Comparison of ENCODE assay signal across 26 cellular contexts in the genomic region with DNA sequence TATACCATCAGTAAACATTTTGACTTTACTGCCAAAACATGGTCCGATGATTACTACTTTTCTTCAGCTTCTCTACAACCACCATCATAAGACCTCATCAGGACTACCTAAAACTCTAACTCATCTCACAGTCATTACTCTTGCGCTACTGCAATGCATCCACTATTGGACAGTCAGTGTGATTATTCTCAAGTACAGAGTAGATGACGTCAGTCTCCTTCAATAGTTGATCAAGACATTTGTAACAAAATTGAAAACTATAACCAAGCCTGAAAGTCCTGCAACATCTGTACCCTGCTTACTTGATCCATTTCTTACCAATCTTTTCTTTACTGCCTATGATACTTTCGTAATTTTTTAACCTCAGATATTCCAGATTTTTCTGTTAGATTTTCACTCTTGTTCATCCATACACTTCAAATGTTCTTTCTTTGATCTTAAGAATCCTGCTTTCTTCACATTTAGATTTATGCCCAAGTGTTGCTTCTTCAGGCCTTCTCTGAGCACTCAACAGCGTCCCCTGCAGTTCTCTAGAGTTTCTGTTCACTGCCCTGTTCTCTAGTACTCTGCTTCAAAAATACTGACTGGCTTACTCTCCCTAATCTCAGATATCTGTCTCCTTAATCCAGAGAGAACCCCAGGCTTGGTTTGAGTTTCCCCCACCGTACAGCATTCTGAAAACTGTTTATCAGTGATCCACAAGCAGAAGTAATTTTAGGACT.
A peak's percentile ranks its signal among the peaks of the same experiment; 100 is the strongest.
DNase-seq lines count a peak whose midpoint lies in the region; ATAC-seq, FAIRE-seq and TF ChIP-seq lines count a peak whose summit lies in the region.
"Had no signal": no experiment of that assay in that cellular context is flagged by ENCODE, and none has a peak within 500 bp of the region (broad histone marks: within the 10 kb centered on the region; RNA-seq: fewer than 3 reads in every experiment).

No MANE protein-coding gene starts in this region.

- BruUV-seq in HepG2 (replicated peaks; lab: Mats Ljungman, UMichigan) (no TSS peak), GM12878 (replicated peaks; lab: Mats Ljungman, UMichigan) (no TSS peak)

- DNase-seq in HepG2 (ENCODE audit: low spot score) (no peak), right lobe of liver (no peak), GM12878 (ENCODE audit: low read depth, low spot score) (no peak), hepatocyte (ENCODE audit: low spot score) (no peak), esophagus squamous epithelium (lab: John Stamatoyannopoulos, UW) (no peak)
- no peak for DNase-seq in activated effector memory CD4-positive, alpha-beta T cell treated with anti-CD3 and anti-CD28 coated beads, Interleukin-2, amount 50 U/mL, for 16 hours
- no peak for DNase-seq in CD8-positive, alpha-beta T cell
- DNase-seq: activated CD4-positive, CD25-positive, alpha-beta regulatory T cell treated with anti-CD3 and anti-CD28 coated beads, Interleukin-2, amount 50 U/mL, for 72 hours; activated naive CD4-positive, alpha-beta T cell treated with Interleukin-2 at 50 U/mL for 16 hours; activated T-cell treated with anti-CD3 and anti-CD28 coated beads, Interleukin-2, amount 50 U/mL, for 24 hours; anterior cingulate cortex; central memory CD4-positive, alpha-beta T cell; effector CD4-positive, alpha-beta T cell; GDM1; heart left ventricle; NCI-H1417 treated with DMSO at 0.1 percent for 48 hours; NCI-H524; retina; RPMI8226; substantia nigra had no signal

- no peaks in the 10 kb centered on the region for H3K4me1 Mint-ChIP-seq in CD8-positive, alpha-beta T cell (ENCODE audit: low read depth)

- H3K4me3 Mint-ChIP-seq in CD8-positive, alpha-beta T cell = no peak overlapping the region
- H3K4me3 Mint-ChIP-seq: activated T-cell treated with anti-CD3 and anti-CD28 coated beads, Interleukin-2, amount 50 U/mL, for 24 hours had no signal

- H3K27ac Mint-ChIP-seq in CD8-positive, alpha-beta T cell = no peak overlapping the region
- H3K27ac Mint-ChIP-seq: activated T-cell treated with anti-CD3 and anti-CD28 coated beads, Interleukin-2, amount 50 U/mL, for 24 hours had no signal

- CTCF ChIA-PET in HepG2 (lab: Yijun Ruan, JAX; ENCODE audit: low intra/inter-chr PET ratio, low total read pairs) (no interaction called here), GM12878 (lab: Yijun Ruan, JAX) (interaction anchor here (0.7 to 2.2 kb wide), 5 partner anchors 13 to 152 kb away, joined by 3 to 22 read pairs (median 4); no protein-coding TSS in a partner anchor)
- CTCF ChIA-PET in CD8-positive, alpha-beta T cell (lab: Charles Lee) = no interaction called here

- H3K27ac ChIP-seq in HepG2 (ENCODE audit: extremely low read length, insufficient read depth, low read length) (no peak overlapping the region), right lobe of liver (no peak overlapping the region), GM12878 (ENCODE audit: control insufficient read depth, insufficient read depth) (no peak overlapping the region), hepatocyte (no peak overlapping the region), esophagus squamous epithelium (no peak overlapping the region)
- H3K27ac ChIP-seq in CD8-positive, alpha-beta T cell (ENCODE audit: low read depth, low read length) = no peak overlapping the region
- H3K27ac ChIP-seq: BLaER1 treated with 17β-estradiol and CSF1 and Interleukin-3, amounts not matched to agents 10 nM and 100 nM; heart left ventricle had no signal

- H3K9me2 ChIP-seq in hepatocyte (replicated peaks; ENCODE audit: insufficient read depth) = no peaks in the 10 kb centered on the region

- H3K79me2 ChIP-seq in HepG2 (ENCODE audit: insufficient read depth, low read length) = no peaks in the 10 kb centered on the region
- no peaks in the 10 kb centered on the region for H3K79me2 ChIP-seq in GM12878 (ENCODE audit: control insufficient read depth, insufficient read depth, low read length)
- H3K79me2 ChIP-seq in hepatocyte = no peaks in the 10 kb centered on the region

- no peaks in the 10 kb centered on the region for H3K27me3 Mint-ChIP-seq in CD8-positive, alpha-beta T cell (ENCODE audit: low read depth)
- H3K27me3 Mint-ChIP-seq: activated T-cell treated with anti-CD3 and anti-CD28 coated beads, Interleukin-2, amount 50 U/mL, for 24 hours had no signal

- SMC1A ChIA-PET in GM12878 (lab: Charles Lee; ENCODE audit: uncharacterized antibody, unreplicated experiment) = interaction anchor here (1.2 to 2.5 kb wide), 2 partner anchors 13 to 153 kb away, joined by 3 to 15 read pairs; no protein-coding TSS in a partner anchor

- H3K9ac ChIP-seq in HepG2 (ENCODE audit: insufficient read depth, low read depth, low read length) (no peak overlapping the region), GM12878 (ENCODE audit: control insufficient read depth, insufficient read depth, low read length) (no peak overlapping the region)
- H3K9ac ChIP-seq: BLaER1 treated with 17β-estradiol and CSF1 and Interleukin-3, amounts not matched to agents 10 nM and 100 nM had no signal

- TF ChIP-seq CTCF in HepG2 (CRISPR knock-in tag; IDR thresholded peaks at IDR 0.05) (no peak), right lobe of liver (IDR thresholded peaks at IDR 0.05) (no peak), GM12878 (IDR thresholded peaks at IDR 0.05 in 2 of 3, conservative IDR thresholded peaks at IDR 0.05 in 1 of 3; ENCODE audit: control insufficient read depth in 2 of 3, extremely low read depth in 1 of 3, insufficient read depth in 1 of 3, low read depth in 3 of 3, low read length in 3 of 3) (0 out of 6 replicates have a peak, but pooled peaks of 1 of the 3 experiments have one; percentile 4), hepatocyte (IDR thresholded peaks at IDR 0.05; ENCODE audit: poor library complexity) (peak; percentile 11), esophagus squamous epithelium (IDR thresholded peaks at IDR 0.05) (no peak)
- no peak for TF ChIP-seq CTCF in CD8-positive, alpha-beta T cell (IDR thresholded peaks at IDR 0.05)

- no peaks in the 10 kb centered on the region for H3K4me1 ChIP-seq in HepG2 (ENCODE audit: insufficient read depth, low read length)
- no peaks in the 10 kb centered on the region for H3K4me1 ChIP-seq in right lobe of liver
- H3K4me1 ChIP-seq in GM12878 (ENCODE audit: control insufficient read depth, insufficient read depth, low read length) = no peaks in the 10 kb centered on the region
- no peaks in the 10 kb centered on the region for H3K4me1 ChIP-seq in hepatocyte (ENCODE audit: insufficient read depth)
- H3K4me1 ChIP-seq in CD8-positive, alpha-beta T cell (ENCODE audit: insufficient read depth, low read length) = no peaks in the 10 kb centered on the region
- no peaks in the 10 kb centered on the region for H3K4me1 ChIP-seq in esophagus squamous epithelium
- H3K4me1 ChIP-seq: BLaER1 treated with 17β-estradiol and CSF1 and Interleukin-3, amounts not matched to agents 10 nM and 100 nM; heart left ventricle had no signal

- POLR2A ChIA-PET in HepG2 (lab: Yijun Ruan, JAX) (no interaction called here), GM12878 (lab: Charles Lee) (interaction anchor here (0.6 kb wide), 1 partner anchor 988 kb away, joined by 3 read pairs; no protein-coding TSS in a partner anchor)
- POLR2A ChIA-PET in CD8-positive, alpha-beta T cell (lab: Charles Lee) = no interaction called here

- TF ChIP-seq RAD21 in HepG2 (CRISPR knock-in tag; IDR thresholded peaks at IDR 0.05) (no peak), GM12878 (IDR thresholded peaks at IDR 0.05; ENCODE audit: insufficient read depth, low read depth, low read length) (no peak)

- ATAC-seq in HepG2 (no peak), right lobe of liver (no peak), GM12878 (peak; percentile 40), GM19351 (IDR thresholded peaks at IDR 0.05; ENCODE audit: unreplicated experiment) (no peak)
- no peak for ATAC-seq in CD8-positive, alpha-beta T cell
- ATAC-seq: esophagus mucosa, heart left ventricle had no signal

- H3K4me2 ChIP-seq in HepG2 (ENCODE audit: low read depth, low read length) (no peak overlapping the region), GM12878 (ENCODE audit: control insufficient read depth, insufficient read depth) (no peak overlapping the region), hepatocyte (no peak overlapping the region)
- H3K4me2 ChIP-seq: BLaER1 treated with 17β-estradiol and CSF1 and Interleukin-3, amounts not matched to agents 10 nM and 100 nM had no signal

- in situ Hi-C loops in HepG2 (cut with HindIII; ENCODE audit: extremely low pct_ligation_motif_present, low pct_unique_long_range_greater_than_20kb) (no loop called here), GM12878 (cut with MboI) (no loop called here)

- no peak for TF ChIP-seq POLR2A in HepG2 (IDR thresholded peaks at IDR 0.05; ENCODE audit: insufficient read depth in 1 of 2, low read depth in 2 of 2, low read length in 2 of 2)
- no peak for TF ChIP-seq POLR2A in right lobe of liver (IDR thresholded peaks at IDR 0.05)
- no peak for TF ChIP-seq POLR2A in GM12878 (IDR thresholded peaks at IDR 0.05; ENCODE audit: low read depth, low read length)
- no peak for TF ChIP-seq POLR2A in esophagus squamous epithelium (IDR thresholded peaks at IDR 0.05)

- no peaks in the 10 kb centered on the region for H4K20me1 ChIP-seq in HepG2 (ENCODE audit: insufficient read depth, low read length)
- no peaks in the 10 kb centered on the region for H4K20me1 ChIP-seq in GM12878 (ENCODE audit: control insufficient read depth, insufficient read depth)
- no peaks in the 10 kb centered on the region for H4K20me1 ChIP-seq in hepatocyte (ENCODE audit: insufficient read depth, poor library complexity, severe bottlenecking)
- H4K20me1 ChIP-seq: BLaER1 treated with 17β-estradiol and CSF1 and Interleukin-3, amounts not matched to agents 10 nM and 100 nM had no signal

- H3K9me3 ChIP-seq in HepG2 (ENCODE audit: low read length) (peaks cover 57% of the 10 kb centered on the region), right lobe of liver (no peaks in the 10 kb centered on the region), GM12878 (replicated peaks; ENCODE audit: control insufficient read depth, insufficient read depth, low read length) (no peaks in the 10 kb centered on the region), hepatocyte (ENCODE audit: low read depth) (no peaks in the 10 kb centered on the region), esophagus squamous epithelium (no peaks in the 10 kb centered on the region)
- no peaks in the 10 kb centered on the region for H3K9me3 ChIP-seq in CD8-positive, alpha-beta T cell (ENCODE audit: low read length)
- H3K9me3 ChIP-seq: BLaER1 treated with 17β-estradiol and CSF1 and Interleukin-3, amounts not matched to agents 10 nM and 100 nM had no signal

- peaks cover 30% of the 10 kb centered on the region for H3K9me3 Mint-ChIP-seq in CD8-positive, alpha-beta T cell

- H3K36me3 Mint-ChIP-seq in CD8-positive, alpha-beta T cell = no peaks in the 10 kb centered on the region

- H2AFZ ChIP-seq in HepG2 (ENCODE audit: low read length) = no peak overlapping the region
- no peak overlapping the region for H2AFZ ChIP-seq in GM12878 (ENCODE audit: control insufficient read depth, low read depth, low read length)
- no peak overlapping the region for H2AFZ ChIP-seq in hepatocyte

- TF ChIP-seq EP300 in HepG2 (IDR thresholded peaks at IDR 0.05; ENCODE audit: low read depth in 2 of 2, low read length in 2 of 2) (no peak), HepG2 (CRISPR knock-in tag; IDR thresholded peaks at IDR 0.05; ENCODE audit: borderline replicate concordance) (no peak), GM12878 (IDR thresholded peaks at IDR 0.05; ENCODE audit: borderline replicate concordance in 1 of 2, control insufficient read depth in 1 of 2, low read depth in 2 of 2, low read length in 2 of 2) (no peak)

- RAD21 ChIA-PET in GM12878 (lab: Charles Lee; ENCODE audit: unreplicated experiment) = interaction anchor here (2.6 kb wide), 1 partner anchor 152 kb away, joined by 11 read pairs; no protein-coding TSS in a partner anchor

- 10% methylated on average over 6 of the region's 6 CpGs for WGBS in HepG2 (ENCODE audit: low lambda C conversion rate)
- WGBS in right lobe of liver (ENCODE audit: insufficient coverage, low coverage, low lambda C conversion rate, missing lambda C conversion rate) = 51% methylated on average over 5 of the region's 6 CpGs
- WGBS in GM12878 (ENCODE audit: insufficient coverage, insufficient replicate concordance, low lambda C conversion rate, missing lambda C conversion rate) = 17% methylated on average over 6 of the region's 6 CpGs
- 78% methylated on average over 6 of the region's 6 CpGs for WGBS in hepatocyte (ENCODE audit: low lambda C conversion rate, missing lambda C conversion rate)
- WGBS in esophagus squamous epithelium, 2 donors = 63 to 64% methylated on average over 6 of the region's 6 CpGs

- intact Hi-C loops in HepG2 (cut with micrococcal nuclease; ENCODE audit: unreplicated experiment) (no loop called here), right lobe of liver (cut with DNase I) (no loop called here), GM12878 (cut with micrococcal nuclease; ENCODE audit: unreplicated experiment) (no loop called here), esophagus squamous epithelium (cut with DNase I) (no loop called here)
- intact Hi-C loops in CD8-positive, alpha-beta T cell (cut with DNase I, micrococcal nuclease) = no loop called here

- H3K27me3 ChIP-seq in HepG2 (ENCODE audit: control insufficient read depth in 1 of 2, insufficient read depth in 2 of 2, low read length in 2 of 2) = no peaks in the 10 kb centered on the region
- H3K27me3 ChIP-seq in right lobe of liver = no peaks in the 10 kb centered on the region
- H3K27me3 ChIP-seq in GM12878 (replicated peaks in 1 of 2; ENCODE audit: control insufficient read depth in 2 of 2, insufficient read depth in 2 of 2, low read length in 1 of 2) = no peaks in the 10 kb centered on the region
- H3K27me3 ChIP-seq in hepatocyte = no peaks in the 10 kb centered on the region
- no peaks in the 10 kb centered on the region for H3K27me3 ChIP-seq in CD8-positive, alpha-beta T cell (ENCODE audit: insufficient read depth, low read length)
- H3K27me3 ChIP-seq in esophagus squamous epithelium = no peaks in the 10 kb centered on the region
- H3K27me3 ChIP-seq: BLaER1 treated with 17β-estradiol and CSF1 and Interleukin-3, amounts not matched to agents 10 nM and 100 nM; heart left ventricle had no signal

- H3K4me3 ChIP-seq in HepG2 (replicated peaks in 1 of 3; ENCODE audit: insufficient read depth in 1 of 3, low read depth in 2 of 3, low read length in 3 of 3) = no peak overlapping the region
- H3K4me3 ChIP-seq in right lobe of liver = no peak overlapping the region
- H3K4me3 ChIP-seq in GM12878 = no peak overlapping the region
- no peak overlapping the region for H3K4me3 ChIP-seq in hepatocyte
- no peak overlapping the region for H3K4me3 ChIP-seq in CD8-positive, alpha-beta T cell (ENCODE audit: low read depth, low read length)
- no peak overlapping the region for H3K4me3 ChIP-seq in esophagus squamous epithelium
- H3K4me3 ChIP-seq: BLaER1 treated with 17β-estradiol and CSF1 and Interleukin-3, amounts not matched to agents 10 nM and 100 nM; heart left ventricle; lung had no signal

- FAIRE-seq in HepG2 (lab: Jason Lieb, UNC) (no peak), GM12878 (lab: Jason Lieb, UNC) (no peak)
- FAIRE-seq: D721Med, islet of Langerhans had no signal

- no peaks in the 10 kb centered on the region for H3K36me3 ChIP-seq in HepG2 (replicated peaks in 1 of 2; ENCODE audit: control insufficient read depth in 1 of 2, insufficient read depth in 2 of 2, low read length in 2 of 2)
- no peaks in the 10 kb centered on the region for H3K36me3 ChIP-seq in right lobe of liver
- no peaks in the 10 kb centered on the region for H3K36me3 ChIP-seq in GM12878 (ENCODE audit: control insufficient read depth in 2 of 2, insufficient read depth in 2 of 2, low read length in 1 of 2)
- H3K36me3 ChIP-seq in hepatocyte (replicated peaks; ENCODE audit: insufficient read depth, low read depth) = no peaks in the 10 kb centered on the region
- no peaks in the 10 kb centered on the region for H3K36me3 ChIP-seq in CD8-positive, alpha-beta T cell (ENCODE audit: insufficient read depth, low read length)
- no peaks in the 10 kb centered on the region for H3K36me3 ChIP-seq in esophagus squamous epithelium
- H3K36me3 ChIP-seq: BLaER1 treated with 17β-estradiol and CSF1 and Interleukin-3, amounts not matched to agents 10 nM and 100 nM; heart left ventricle had no signal
